In the genomic region with DNA sequence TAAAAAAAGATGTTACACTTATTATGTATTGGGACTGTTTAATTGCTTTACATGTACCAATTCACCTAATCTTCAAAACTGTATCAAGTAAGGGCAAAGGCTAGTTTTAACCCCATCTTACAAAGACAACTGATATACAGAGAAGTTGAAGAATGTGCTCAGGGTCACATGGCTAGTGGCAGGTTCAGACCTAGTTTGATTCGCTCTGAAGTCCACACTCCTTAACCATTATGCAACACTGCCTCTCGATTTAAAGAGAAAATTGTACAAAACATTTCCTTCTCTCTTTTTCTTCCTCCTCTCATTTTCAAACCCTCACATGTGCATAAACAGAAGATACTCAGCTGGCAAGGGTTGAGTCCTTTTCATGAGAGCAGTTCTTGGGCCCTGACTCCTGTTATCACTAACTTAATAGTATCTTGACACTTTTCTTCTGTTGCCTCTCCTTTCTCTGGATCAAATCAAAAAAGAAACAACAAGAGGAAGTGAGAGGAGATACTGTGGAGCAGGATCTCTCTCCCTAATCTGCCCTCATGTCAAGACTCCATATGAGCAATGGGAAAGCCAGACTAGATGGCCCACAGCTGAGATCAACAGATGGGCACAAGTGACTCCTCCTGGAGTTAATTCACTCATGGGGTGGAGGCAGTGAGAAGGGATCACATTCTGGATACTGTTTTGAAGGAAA, we compare ENCODE assay signal across 1 cellular context.
TF ChIP-seq lines count a peak whose summit lies in the region.

No MANE protein-coding gene starts in this region.

TF ChIP-seq in GM12878, 131 proteins besides CTCF, POLR2A, EP300 and RAD21 (continued from another document):
- TF ChIP-seq, protein P1, sequence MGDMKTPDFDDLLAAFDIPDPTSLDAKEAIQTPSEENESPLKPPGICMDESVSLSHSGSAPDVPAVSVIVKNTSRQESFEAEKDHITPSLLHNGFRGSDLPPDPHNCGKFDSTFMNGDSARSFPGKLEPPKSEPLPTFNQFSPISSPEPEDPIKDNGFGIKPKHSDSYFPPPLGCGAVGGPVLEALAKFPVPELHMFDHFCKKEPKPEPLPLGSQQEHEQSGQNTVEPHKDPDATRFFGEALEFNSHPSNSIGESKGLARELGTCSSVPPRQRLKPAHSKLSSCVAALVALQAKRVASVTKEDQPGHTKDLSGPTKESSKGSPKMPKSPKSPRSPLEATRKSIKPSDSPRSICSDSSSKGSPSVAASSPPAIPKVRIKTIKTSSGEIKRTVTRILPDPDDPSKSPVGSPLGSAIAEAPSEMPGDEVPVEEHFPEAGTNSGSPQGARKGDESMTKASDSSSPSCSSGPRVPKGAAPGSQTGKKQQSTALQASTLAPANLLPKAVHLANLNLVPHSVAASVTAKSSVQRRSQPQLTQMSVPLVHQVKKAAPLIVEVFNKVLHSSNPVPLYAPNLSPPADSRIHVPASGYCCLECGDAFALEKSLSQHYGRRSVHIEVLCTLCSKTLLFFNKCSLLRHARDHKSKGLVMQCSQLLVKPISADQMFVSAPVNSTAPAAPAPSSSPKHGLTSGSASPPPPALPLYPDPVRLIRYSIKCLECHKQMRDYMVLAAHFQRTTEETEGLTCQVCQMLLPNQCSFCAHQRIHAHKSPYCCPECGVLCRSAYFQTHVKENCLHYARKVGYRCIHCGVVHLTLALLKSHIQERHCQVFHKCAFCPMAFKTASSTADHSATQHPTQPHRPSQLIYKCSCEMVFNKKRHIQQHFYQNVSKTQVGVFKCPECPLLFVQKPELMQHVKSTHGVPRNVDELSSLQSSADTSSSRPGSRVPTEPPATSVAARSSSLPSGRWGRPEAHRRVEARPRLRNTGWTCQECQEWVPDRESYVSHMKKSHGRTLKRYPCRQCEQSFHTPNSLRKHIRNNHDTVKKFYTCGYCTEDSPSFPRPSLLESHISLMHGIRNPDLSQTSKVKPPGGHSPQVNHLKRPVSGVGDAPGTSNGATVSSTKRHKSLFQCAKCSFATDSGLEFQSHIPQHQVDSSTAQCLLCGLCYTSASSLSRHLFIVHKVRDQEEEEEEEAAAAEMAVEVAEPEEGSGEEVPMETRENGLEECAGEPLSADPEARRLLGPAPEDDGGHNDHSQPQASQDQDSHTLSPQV (IDR thresholded peaks at IDR 0.05) = no peak
